ENCODE assay signal across 1 cellular context in the genomic region with DNA sequence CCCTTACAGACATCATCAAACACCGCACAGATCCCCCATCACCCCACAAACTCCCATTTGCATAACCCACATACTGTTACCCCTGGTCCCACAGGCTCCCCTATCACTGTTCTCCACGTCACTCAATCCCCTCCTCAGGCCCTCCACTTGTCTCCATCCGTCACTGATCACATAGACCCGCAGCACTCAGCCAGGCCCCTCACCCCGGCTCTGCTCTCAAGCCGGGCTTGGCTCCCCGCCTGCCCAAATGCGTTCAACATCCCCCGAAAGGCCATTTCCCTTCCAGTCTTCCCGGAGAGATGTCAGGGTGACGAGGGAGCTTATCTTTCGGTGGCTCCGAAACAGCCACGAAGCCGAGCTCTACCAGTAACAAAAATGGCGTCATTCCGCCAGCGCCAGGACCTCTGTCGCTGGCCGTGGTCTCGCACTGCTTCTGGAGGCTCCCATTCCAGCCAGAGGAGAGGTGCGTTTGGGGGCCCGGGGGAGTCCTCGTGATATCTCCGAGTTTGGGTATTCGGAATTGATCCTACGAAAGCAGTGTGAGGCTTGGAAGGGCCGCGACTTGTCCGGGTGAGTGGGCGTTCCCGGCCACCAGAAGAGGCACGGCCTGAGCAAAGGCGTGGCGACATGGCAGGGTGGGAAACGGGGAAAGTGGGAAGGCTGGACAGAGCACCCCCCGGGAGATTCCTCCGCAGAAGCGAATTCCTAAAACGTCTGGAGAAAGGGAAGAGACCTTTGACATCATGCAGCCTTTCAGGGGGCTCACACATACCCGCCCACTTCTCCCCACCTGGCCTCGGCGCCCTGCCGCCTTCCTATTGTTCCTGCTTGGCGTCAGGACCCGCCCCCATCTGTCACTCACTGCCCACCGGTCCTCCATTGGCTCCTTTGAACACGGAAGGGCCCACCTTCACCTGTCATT.
TF ChIP-seq lines count a peak whose summit lies in the region.

TSS of gene ZNF630 (minus strand) at position 577 of the 922 bp plus-strand sequence. CDS start 4,754 bp downstream, outside the sequence.

TF ChIP-seq in HEK293, 187 proteins besides CTCF, POLR2A, EP300 and RAD21 (continued from another document):
- TF ChIP-seq ZBTB10 (tag by site-specific recombination; IDR thresholded peaks at IDR 0.05) (no peak), GFI1B (tag by site-specific recombination; IDR thresholded peaks at IDR 0.05) (no peak), ZNF155 (tag by site-specific recombination; IDR thresholded peaks at IDR 0.05) (no peak), ZNF549 (tag by site-specific recombination; IDR thresholded peaks at IDR 0.05) (no peak), ZNF248 (tag by site-specific recombination; IDR thresholded peaks at IDR 0.05) (no peak), ZNF239 (tag by site-specific recombination; IDR thresholded peaks at IDR 0.05) (no peak), ZBTB44 (tag by site-specific recombination; IDR thresholded peaks at IDR 0.05) (no peak), ZNF133 (tag by site-specific recombination; IDR thresholded peaks at IDR 0.05) (no peak), ZNF521 (tag by site-specific recombination; IDR thresholded peaks at IDR 0.05) (no peak), ZNF132 (tag by site-specific recombination; IDR thresholded peaks at IDR 0.05; ENCODE audit: borderline replicate concordance) (no peak), ZNF23 (tag by site-specific recombination; IDR thresholded peaks at IDR 0.05; ENCODE audit: borderline replicate concordance) (no peak), SP3 (tag by site-specific recombination; IDR thresholded peaks at IDR 0.05) (peak; percentile 63), ZFP69B (tag by site-specific recombination; IDR thresholded peaks at IDR 0.05) (no peak), ZNF266 (tag by site-specific recombination; IDR thresholded peaks at IDR 0.05; ENCODE audit: low read depth) (no peak), MZF1 (tag by site-specific recombination; IDR thresholded peaks at IDR 0.05; ENCODE audit: borderline replicate concordance) (no peak), ZFHX2 (tag by site-specific recombination; conservative IDR thresholded peaks at IDR 0.05) (peak; percentile 63), BCL11B (tag by site-specific recombination; IDR thresholded peaks at IDR 0.05; ENCODE audit: low read depth) (no peak), ZNF654 (tag by site-specific recombination; IDR thresholded peaks at IDR 0.05; ENCODE audit: low read depth) (no peak), ZNF292 (tag by site-specific recombination; IDR thresholded peaks at IDR 0.05; ENCODE audit: borderline replicate concordance, low read depth) (no peak), ZBTB1 (tag by site-specific recombination; IDR thresholded peaks at IDR 0.05) (no peak), ZNF747 (tag by site-specific recombination; IDR thresholded peaks at IDR 0.05) (no peak), ZNF24 (tag by site-specific recombination; IDR thresholded peaks at IDR 0.05) (no peak), EGR2 (tag by site-specific recombination; IDR thresholded peaks at IDR 0.05; ENCODE audit: low read depth) (peak; percentile 30; the same call in 1 of the 2 replicates), HIC1 (tag by site-specific recombination; IDR thresholded peaks at IDR 0.05) (no peak), ZNF776 (tag by site-specific recombination; IDR thresholded peaks at IDR 0.05; ENCODE audit: borderline replicate concordance) (no peak), ZBTB21 (tag by site-specific recombination; IDR thresholded peaks at IDR 0.05) (no peak), ZNF426 (tag by site-specific recombination; IDR thresholded peaks at IDR 0.05) (no peak), ZNF423 (tag by site-specific recombination; IDR thresholded peaks at IDR 0.05) (no peak), ZNF19 (tag by site-specific recombination; IDR thresholded peaks at IDR 0.05; ENCODE audit: low read depth) (no peak), ZNF335 (tag by site-specific recombination; conservative IDR thresholded peaks at IDR 0.05) (peak; percentile 61), ZXDB (tag by site-specific recombination; IDR thresholded peaks at IDR 0.05) (0 out of 2 replicates have a peak, but pooled peaks have one; percentile 6), PBX3 (CRISPR knock-in tag; IDR thresholded peaks at IDR 0.05) (no peak), ZNF311 (tag by site-specific recombination; IDR thresholded peaks at IDR 0.05; ENCODE audit: borderline replicate concordance) (no peak), SCRT2 (tag by site-specific recombination; IDR thresholded peaks at IDR 0.05) (no peak), ELK4 (IDR thresholded peaks at IDR 0.05; ENCODE audit: borderline replicate concordance, low read depth, low read length) (no peak), ZNF223 (tag by site-specific recombination; IDR thresholded peaks at IDR 0.05) (no peak), ZNF366 (tag by site-specific recombination; conservative IDR thresholded peaks at IDR 0.05) (no peak), ZNF585B (tag by site-specific recombination; IDR thresholded peaks at IDR 0.05) (no peak), ZNF184 (tag by site-specific recombination; IDR thresholded peaks at IDR 0.05) (no peak), KLF8 (tag by site-specific recombination; IDR thresholded peaks at IDR 0.05) (peak; percentile 44; the same call in 1 of the 2 replicates), ZNF221 (tag by site-specific recombination; IDR thresholded peaks at IDR 0.05; ENCODE audit: borderline replicate concordance) (no peak), ZNF623 (tag by site-specific recombination; IDR thresholded peaks at IDR 0.05) (no peak), ZNF302 (tag by site-specific recombination; IDR thresholded peaks at IDR 0.05; ENCODE audit: low read depth) (no peak), OVOL3 (tag by site-specific recombination; IDR thresholded peaks at IDR 0.05) (no peak), ZNF394 (tag by site-specific recombination; IDR thresholded peaks at IDR 0.05; ENCODE audit: borderline replicate concordance) (no peak), ZNF157 (tag by site-specific recombination; IDR thresholded peaks at IDR 0.05) (no peak), SP2 (tag by site-specific recombination; IDR thresholded peaks at IDR 0.05) (peak; percentile 76), ZNF514 (tag by site-specific recombination; IDR thresholded peaks at IDR 0.05) (no peak), ZNF530 (tag by site-specific recombination; IDR thresholded peaks at IDR 0.05; ENCODE audit: low read depth) (no peak), ZNF626 (tag by site-specific recombination; IDR thresholded peaks at IDR 0.05) (no peak), ZNF501 (tag by site-specific recombination; IDR thresholded peaks at IDR 0.05) (no peak)
- TF ChIP-seq, protein P1, sequence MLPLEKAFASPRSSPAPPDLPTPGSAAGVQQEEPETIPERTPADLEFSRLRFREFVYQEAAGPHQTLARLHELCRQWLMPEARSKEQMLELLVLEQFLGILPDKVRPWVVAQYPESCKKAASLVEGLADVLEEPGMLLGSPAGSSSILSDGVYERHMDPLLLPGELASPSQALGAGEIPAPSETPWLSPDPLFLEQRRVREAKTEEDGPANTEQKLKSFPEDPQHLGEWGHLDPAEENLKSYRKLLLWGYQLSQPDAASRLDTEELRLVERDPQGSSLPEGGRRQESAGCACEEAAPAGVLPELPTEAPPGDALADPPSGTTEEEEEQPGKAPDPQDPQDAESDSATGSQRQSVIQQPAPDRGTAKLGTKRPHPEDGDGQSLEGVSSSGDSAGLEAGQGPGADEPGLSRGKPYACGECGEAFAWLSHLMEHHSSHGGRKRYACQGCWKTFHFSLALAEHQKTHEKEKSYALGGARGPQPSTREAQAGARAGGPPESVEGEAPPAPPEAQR (tag by site-specific recombination; IDR thresholded peaks at IDR 0.05) = no peak
- TF ChIP-seq, protein P2, sequence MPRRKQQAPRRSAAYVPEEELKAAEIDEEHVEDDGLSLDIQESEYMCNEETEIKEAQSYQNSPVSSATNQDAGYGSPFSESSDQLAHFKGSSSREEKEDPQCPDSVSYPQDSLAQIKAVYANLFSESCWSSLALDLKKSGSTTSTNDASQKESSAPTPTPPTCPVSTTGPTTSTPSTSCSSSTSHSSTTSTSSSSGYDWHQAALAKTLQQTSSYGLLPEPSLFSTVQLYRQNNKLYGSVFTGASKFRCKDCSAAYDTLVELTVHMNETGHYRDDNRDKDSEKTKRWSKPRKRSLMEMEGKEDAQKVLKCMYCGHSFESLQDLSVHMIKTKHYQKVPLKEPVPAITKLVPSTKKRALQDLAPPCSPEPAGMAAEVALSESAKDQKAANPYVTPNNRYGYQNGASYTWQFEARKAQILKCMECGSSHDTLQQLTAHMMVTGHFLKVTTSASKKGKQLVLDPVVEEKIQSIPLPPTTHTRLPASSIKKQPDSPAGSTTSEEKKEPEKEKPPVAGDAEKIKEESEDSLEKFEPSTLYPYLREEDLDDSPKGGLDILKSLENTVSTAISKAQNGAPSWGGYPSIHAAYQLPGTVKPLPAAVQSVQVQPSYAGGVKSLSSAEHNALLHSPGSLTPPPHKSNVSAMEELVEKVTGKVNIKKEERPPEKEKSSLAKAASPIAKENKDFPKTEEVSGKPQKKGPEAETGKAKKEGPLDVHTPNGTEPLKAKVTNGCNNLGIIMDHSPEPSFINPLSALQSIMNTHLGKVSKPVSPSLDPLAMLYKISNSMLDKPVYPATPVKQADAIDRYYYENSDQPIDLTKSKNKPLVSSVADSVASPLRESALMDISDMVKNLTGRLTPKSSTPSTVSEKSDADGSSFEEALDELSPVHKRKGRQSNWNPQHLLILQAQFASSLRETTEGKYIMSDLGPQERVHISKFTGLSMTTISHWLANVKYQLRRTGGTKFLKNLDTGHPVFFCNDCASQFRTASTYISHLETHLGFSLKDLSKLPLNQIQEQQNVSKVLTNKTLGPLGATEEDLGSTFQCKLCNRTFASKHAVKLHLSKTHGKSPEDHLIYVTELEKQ (tag by site-specific recombination; IDR thresholded peaks at IDR 0.05; ENCODE audit: borderline replicate concordance) = no peak
